27 cellular contexts compared by ENCODE assay signal in the genomic region with DNA sequence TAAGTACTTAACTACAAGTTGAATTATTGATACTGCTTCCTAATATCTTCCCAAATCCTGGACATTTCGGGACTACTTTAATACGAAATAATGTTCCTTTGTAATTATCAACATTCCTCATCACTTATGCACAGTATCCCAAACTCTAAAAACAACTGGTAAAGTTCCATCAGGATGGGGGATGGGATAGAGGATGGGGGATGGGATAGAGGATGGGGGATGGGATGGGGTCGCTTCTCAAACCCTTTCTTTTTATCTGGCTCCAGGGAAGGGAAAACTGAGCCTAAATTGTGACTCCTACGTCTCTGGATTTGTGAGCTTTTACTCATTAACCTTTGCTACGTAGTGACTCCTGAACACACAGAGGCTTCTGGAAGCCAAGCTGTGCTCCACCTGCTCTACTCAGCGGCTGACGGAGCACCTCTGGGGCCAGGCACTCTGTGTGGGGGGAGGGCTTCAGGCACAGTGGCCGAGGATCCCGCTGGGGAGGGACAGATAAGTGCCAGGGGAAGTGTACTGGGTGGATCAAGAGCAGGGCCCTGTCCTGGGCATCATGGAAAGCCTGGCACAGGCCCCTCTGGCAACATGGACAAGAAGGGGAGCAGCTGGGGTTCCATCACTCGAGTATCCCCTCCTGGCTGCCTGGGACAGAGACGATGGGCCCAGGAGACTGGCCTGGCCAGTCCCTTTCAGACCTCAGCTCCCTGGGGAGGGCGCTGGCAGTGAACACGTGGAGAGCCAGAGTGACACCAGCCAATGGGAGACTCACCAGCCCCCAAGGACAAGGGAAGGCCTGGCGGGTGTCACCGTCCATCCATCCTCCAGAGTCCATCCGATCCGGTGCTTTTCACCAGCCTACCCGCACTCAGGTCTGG. TPM values are rescaled to one million over a fixed set of nuclear protein-coding genes. Genes with fewer than 3 reads are reported as not detected.
DNase-seq lines count a peak whose midpoint lies in the region; ATAC-seq and TF ChIP-seq lines count a peak whose summit lies in the region.
"Had no signal": no experiment of that assay in that cellular context is flagged by ENCODE, and none has a peak within 500 bp of the region (broad histone marks: within the 10 kb centered on the region; RNA-seq: fewer than 3 reads in every experiment).

No MANE protein-coding gene starts in this region.

- H3K36me3 Mint-ChIP-seq in IgD-negative memory B cell = peaks cover 7% of the 10 kb centered on the region
- peaks cover 20% of the 10 kb centered on the region for H3K36me3 Mint-ChIP-seq in central memory CD8-positive, alpha-beta T cell (ENCODE audit: insufficient read depth)

- peaks cover 3% of the 10 kb centered on the region for H3K4me1 ChIP-seq in BE2C
- no peaks in the 10 kb centered on the region for H3K4me1 ChIP-seq in lower lobe of right lung
- H3K4me1 ChIP-seq: Caco-2, left lung, prostate gland had no signal

- peak overlapping the region in 2 of 3 donors; percentile 42 to 53 for H3K27ac Mint-ChIP-seq in IgD-negative memory B cell
- H3K27ac Mint-ChIP-seq in central memory CD8-positive, alpha-beta T cell (ENCODE audit: low read depth) = peak overlapping the region; percentile 38
- H3K27ac Mint-ChIP-seq: activated CD4-positive, alpha-beta memory T cell treated with anti-CD3 and anti-CD28 coated beads, Interleukin-2, amount 10 ng/mL, durations not matched to agents 7 days and 5 days; stimulated activated naive CD8-positive, alpha-beta T cell treated with anti-CD3 and anti-CD28 coated beads, Interleukin-15, Interleukin-2, amounts not matched to agents 100 ng/mL and 50 ng/mL, for 24 hours had no signal

- H3K4me3 ChIP-seq in BE2C (ENCODE audit: low read depth, low read length) (no peak overlapping the region), lower lobe of right lung (no peak overlapping the region)
- H3K4me3 ChIP-seq: cardiac muscle cell, left lung, prostate gland, thyroid gland had no signal

- H3K27me3 Mint-ChIP-seq in IgD-negative memory B cell = peaks cover 8% of the 10 kb centered on the region
- H3K27me3 Mint-ChIP-seq in central memory CD8-positive, alpha-beta T cell = no peaks in the 10 kb centered on the region
- H3K27me3 Mint-ChIP-seq: activated CD4-positive, alpha-beta memory T cell treated with anti-CD3 and anti-CD28 coated beads, Interleukin-2, amount 10 ng/mL, durations not matched to agents 7 days and 5 days; stimulated activated naive CD8-positive, alpha-beta T cell treated with anti-CD3 and anti-CD28 coated beads, Interleukin-15, Interleukin-2, amounts not matched to agents 100 ng/mL and 50 ng/mL, for 24 hours; T-helper 17 cell had no signal

- DNase-seq in BE2C (peak; percentile 43), lower lobe of right lung (no peak), SKM-1 treated with dmso at 0.1 percent for 144 hours (lab: John Stamatoyannopoulos, UW; ENCODE audit: unreplicated experiment) (no peak), dermis blood vessel endothelial cell (no peak)
- no peak for DNase-seq in central memory CD8-positive, alpha-beta T cell (ENCODE audit: low spot score in 2 of 2)
- no peak for DNase-seq in stimulated activated CD8-positive, alpha-beta memory T cell treated with anti-CD3 and anti-CD28 coated beads, Interleukin-4, amount 100 ng/mL, for 48 hours
- no peak for DNase-seq in stimulated activated CD4-positive, alpha-beta T cell treated with anti-CD3 and anti-CD28 coated beads, Interleukin-4, amount 100 ng/mL, for 1 hour
- DNase-seq: activated CD4-positive, alpha-beta memory T cell treated with anti-CD3 and anti-CD28 coated beads, Interleukin-2, amount 10 ng/mL, durations not matched to agents 7 days and 5 days; activated CD4-positive, alpha-beta T cell treated with anti-CD3 and anti-CD28 coated beads for 1 hour; aorta; Caco-2; DMS79 treated with DMSO at 0.1 percent for 48 hours; GF-D8; HCEC 1CT; left lung; MM.1S; NCI-H1436; NCI-H446 treated with DMSO at 0.1 percent for 48 hours; stimulated activated CD4-positive, alpha-beta T cell treated with anti-CD3 and anti-CD28 coated beads, Interleukin-15, amount 100 ng/mL, for 24 hours; T-helper 17 cell; thyroid gland had no signal

- peaks cover 0 to 5% (median 3%) of the 10 kb centered on the region in 3 donors for H3K4me1 Mint-ChIP-seq in IgD-negative memory B cell
- H3K4me1 Mint-ChIP-seq in central memory CD8-positive, alpha-beta T cell = peaks cover 8% of the 10 kb centered on the region
- H3K4me1 Mint-ChIP-seq: activated CD4-positive, alpha-beta memory T cell treated with anti-CD3 and anti-CD28 coated beads, Interleukin-2, amount 10 ng/mL, durations not matched to agents 7 days and 5 days had no signal

- no peak overlapping the region for H3K4me3 Mint-ChIP-seq in IgD-negative memory B cell
- H3K4me3 Mint-ChIP-seq in central memory CD8-positive, alpha-beta T cell = no peak overlapping the region
- H3K4me3 Mint-ChIP-seq: activated CD4-positive, alpha-beta memory T cell treated with anti-CD3 and anti-CD28 coated beads, Interleukin-2, amount 10 ng/mL, durations not matched to agents 7 days and 5 days; stimulated activated naive CD8-positive, alpha-beta T cell treated with anti-CD3 and anti-CD28 coated beads, Interleukin-15, Interleukin-2, amounts not matched to agents 100 ng/mL and 50 ng/mL, for 24 hours; T-helper 17 cell had no signal

- ATAC-seq in central memory CD8-positive, alpha-beta T cell (replicated peaks; ENCODE audit: extremely low read depth, poor library complexity, severe bottlenecking) = no peak
- ATAC-seq in lower lobe of right lung = peak; percentile 4
- ATAC-seq: activated naive CD4-positive, alpha-beta T cell treated with anti-CD3 and anti-CD28 coated beads, Interleukin-2, amount 50 U/mL, for 72 hours; left lung; T-helper 17 cell had no signal

- no peaks in the 10 kb centered on the region for H3K9me3 ChIP-seq in BE2C
- no peaks in the 10 kb centered on the region for H3K9me3 ChIP-seq in lower lobe of right lung
- H3K9me3 ChIP-seq: Caco-2, left lung, prostate gland, thyroid gland had no signal

- H3K27me3 ChIP-seq in BE2C (no peaks in the 10 kb centered on the region), lower lobe of right lung (ENCODE audit: low read depth) (no peaks in the 10 kb centered on the region)
- H3K27me3 ChIP-seq: cardiac muscle cell, thyroid gland had no signal

- H3K27ac ChIP-seq in lower lobe of right lung = no peak overlapping the region
- H3K27ac ChIP-seq: cardiac muscle cell, KMS-11, left lung, prostate gland, thyroid gland had no signal

- TF ChIP-seq CTCF in BE2C (IDR thresholded peaks at IDR 0.05; ENCODE audit: low read depth, low read length) = no peak
- no peak for TF ChIP-seq CTCF in lower lobe of right lung (IDR thresholded peaks at IDR 0.05)

- no peaks in the 10 kb centered on the region for H3K9me3 Mint-ChIP-seq in IgD-negative memory B cell
- no peaks in the 10 kb centered on the region for H3K9me3 Mint-ChIP-seq in central memory CD8-positive, alpha-beta T cell
- H3K9me3 Mint-ChIP-seq: activated CD4-positive, alpha-beta memory T cell treated with anti-CD3 and anti-CD28 coated beads, Interleukin-2, amount 10 ng/mL, durations not matched to agents 7 days and 5 days; activated naive CD4-positive, alpha-beta T cell treated with anti-CD3 and anti-CD28 coated beads, Interleukin-2, amount 50 U/mL, for 72 hours; stimulated activated naive CD8-positive, alpha-beta T cell treated with anti-CD3 and anti-CD28 coated beads, Interleukin-15, Interleukin-2, amounts not matched to agents 100 ng/mL and 50 ng/mL, for 24 hours had no signal

- no peaks in the 10 kb centered on the region for H3K36me3 ChIP-seq in BE2C
- peaks cover 7% of the 10 kb centered on the region for H3K36me3 ChIP-seq in lower lobe of right lung
- H3K36me3 ChIP-seq: cardiac muscle cell, prostate gland, thyroid gland had no signal

- intact Hi-C loops in lower lobe of right lung (cut with DNase I) = no loop called here

RNA-seq across cellular contexts. Expression of gene PGS1, which starts 56.2 kb away (rescaled TPM):
- polyA plus RNA-seq in BE2C (2012; ENCODE audit: insufficient read depth, insufficient read length, low read depth) = 66.0 TPM
- polyA plus RNA-seq in IgD-negative memory B cell = 49.7 TPM
- total RNA-seq in lower lobe of right lung (90.9 TPM), dermis blood vessel endothelial cell (38.1 and 66.9 TPM in 2 replicates)
